In the genomic region with DNA sequence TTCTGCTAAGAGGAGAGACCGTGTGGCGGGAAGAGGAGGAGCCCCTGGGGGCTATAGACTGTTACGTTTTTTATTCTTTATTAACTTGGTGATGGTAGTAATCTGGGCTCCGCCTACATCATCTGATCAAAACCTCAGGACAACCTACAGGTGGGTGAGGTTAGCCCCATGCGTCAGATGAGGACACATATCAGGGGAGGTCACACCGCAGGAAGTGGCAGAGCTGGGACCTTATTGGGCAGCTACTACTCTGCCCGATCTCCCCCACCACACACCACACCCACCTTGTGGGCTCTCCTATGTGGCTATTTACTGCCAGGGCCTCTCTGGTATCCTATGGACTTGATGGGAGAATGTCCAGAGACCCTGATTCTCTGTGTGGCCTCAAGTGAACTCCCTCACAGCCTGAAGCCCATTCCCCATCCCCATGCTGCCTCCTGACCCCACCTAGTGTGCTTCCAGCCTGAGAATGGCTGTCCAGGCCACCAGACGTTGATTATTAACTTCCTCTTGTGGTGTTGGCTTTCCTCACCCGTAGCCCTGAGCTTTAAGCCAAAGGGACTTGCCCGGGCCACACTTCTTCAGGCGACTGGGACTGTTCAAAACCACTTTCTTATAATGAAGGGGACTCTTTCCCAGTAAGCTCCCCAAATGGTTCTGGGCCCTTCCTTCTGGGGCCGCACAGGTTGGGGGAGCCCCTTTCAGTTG, we compare ENCODE assay signal across 1 cellular context.
A peak's percentile ranks its signal among the peaks of the same experiment; 100 is the strongest.
TF ChIP-seq lines count a peak whose summit lies in the region.

No MANE protein-coding gene starts in this region.

TF ChIP-seq in HepG2, 621 proteins besides CTCF, POLR2A, EP300 and RAD21:
- peak; percentile 68; the same call in 1 of the 2 replicates for TF ChIP-seq HNF1A (IDR thresholded peaks at IDR 0.05; ENCODE audit: low read depth)
- TF ChIP-seq HNF1A (CRISPR knock-in tag; IDR thresholded peaks at IDR 0.05; ENCODE audit: borderline replicate concordance): peak; percentile 58; the same call in 1 of the 2 replicates
- no peak for TF ChIP-seq ATF7-NPFF (CRISPR knock-in tag; IDR thresholded peaks at IDR 0.05; ENCODE audit: low read depth)
- peak; percentile 47; the same call in 1 of the 2 replicates for TF ChIP-seq ZNF644 (CRISPR knock-in tag; IDR thresholded peaks at IDR 0.05; ENCODE audit: low read depth)
- TF ChIP-seq ZFX (CRISPR knock-in tag; IDR thresholded peaks at IDR 0.05; ENCODE audit: low read depth): 0 out of 2 replicates have a peak, but pooled peaks have one; percentile 33
- peak; percentile 69; the same call in 1 of the 2 replicates for TF ChIP-seq HNF1B (CRISPR knock-in tag; IDR thresholded peaks at IDR 0.05)
TF ChIP-seq in HepG2: peak in this region for 4.
